ENCODE assay signal across 9 cellular contexts in genomic region chr4:40731792-40732245, GRCh38. TPM values are rescaled to one million over a fixed set of nuclear protein-coding genes. Genes with fewer than 3 reads are reported as not detected.
DNase-seq lines count a peak whose midpoint lies in the region; ATAC-seq, FAIRE-seq and TF ChIP-seq lines count a peak whose summit lies in the region.
"Had no signal": no experiment of that assay in that cellular context is flagged by ENCODE, and none has a peak within 500 bp of the region (broad histone marks: within the 10 kb centered on the region; RNA-seq: fewer than 3 reads in every experiment).

No MANE protein-coding gene starts in this region.

- ATAC-seq in SK-N-SH treated with all-trans-retinoic acid at 6 μM for 48 hours: no peak; the same call in 2 of the 3 replicates
- peak; percentile 80 for ATAC-seq in activated naive CD8-positive, alpha-beta T cell treated with anti-CD3 and anti-CD28 coated beads, Interleukin-2, amount 10 ng/mL, durations not matched to agents 7 days and 5 days (ENCODE audit: low read depth)
- peak; percentile 84 to 92 for ATAC-seq in natural killer cell treated with Interleukin-12 subunit alpha and Interleukin-12 subunit beta and Interleukin-15 and Interleukin-18, amount 100 ng/mL, for 72 hours
- ATAC-seq in GM19351 (IDR thresholded peaks at IDR 0.05; ENCODE audit: unreplicated experiment): no peak
- ATAC-seq in GM21723 (IDR thresholded peaks at IDR 0.05; ENCODE audit: unreplicated experiment): no peak
- ATAC-seq: A549 had no signal

- WGBS in SK-N-SH (ENCODE audit: low lambda C conversion rate): 55% methylated on average over 6 of the region's 6 CpGs

- no peaks in the 10 kb centered on the region for H3K27me3 ChIP-seq in SK-N-SH (ENCODE audit: insufficient read depth)

- H3K36me3 ChIP-seq in SK-N-SH (replicated peaks in 1 of 2; ENCODE audit: control insufficient read depth in 1 of 2, insufficient read depth in 2 of 2, low read length in 1 of 2): no peaks in the 10 kb centered on the region

- H3K36me3 Mint-ChIP-seq in activated naive CD8-positive, alpha-beta T cell treated with anti-CD3 and anti-CD28 coated beads, Interleukin-2, amount 10 ng/mL, durations not matched to agents 7 days and 5 days: no peaks in the 10 kb centered on the region
- H3K36me3 Mint-ChIP-seq in natural killer cell treated with Interleukin-12 subunit alpha and Interleukin-12 subunit beta and Interleukin-15 and Interleukin-18, amount 100 ng/mL, for 72 hours: no peaks in the 10 kb centered on the region

- H3K27ac ChIP-seq in SK-N-SH (ENCODE audit: low read depth in 2 of 2, low read length in 1 of 2): no peak overlapping the region
- H3K27ac ChIP-seq: A549 had no signal

- H3K4me3 Mint-ChIP-seq in activated naive CD8-positive, alpha-beta T cell treated with anti-CD3 and anti-CD28 coated beads, Interleukin-2, amount 10 ng/mL, durations not matched to agents 7 days and 5 days: peak overlapping the region; percentile 41
- peak overlapping the region; percentile 34 for H3K4me3 Mint-ChIP-seq in natural killer cell treated with Interleukin-12 subunit alpha and Interleukin-12 subunit beta and Interleukin-15 and Interleukin-18, amount 100 ng/mL, for 72 hours

- no peak overlapping the region for H2AFZ ChIP-seq in SK-N-SH (ENCODE audit: low read depth)

- H3K9ac ChIP-seq in SK-N-SH: no peak overlapping the region

- no peaks in the 10 kb centered on the region for H3K79me2 ChIP-seq in SK-N-SH (ENCODE audit: insufficient read depth)

- POLR2A ChIA-PET in SK-N-SH (lab: Yijun Ruan, JAX): no interaction called here
- POLR2A ChIA-PET in activated naive CD8-positive, alpha-beta T cell treated with anti-CD3 and anti-CD28 coated beads, Interleukin-2, amount 10 ng/mL, durations not matched to agents 7 days and 5 days (lab: Charles Lee): interaction anchor here (0.8 to 1.2 kb wide), 3 partner anchors 9 to 675 kb away, joined by 3 to 10 read pairs (median 4); partner anchors contain the start of gene N4BP2

- TF ChIP-seq EP300 in SK-N-SH (IDR thresholded peaks at IDR 0.05; ENCODE audit: borderline replicate concordance in 1 of 2, low read depth in 1 of 2, low read length in 1 of 2): no peak

- FAIRE-seq in urothelium cell line (lab: Jason Lieb, UNC): no peak
- FAIRE-seq: A549 had no signal

- peaks cover 7% of the 10 kb centered on the region for H3K27me3 Mint-ChIP-seq in activated naive CD8-positive, alpha-beta T cell treated with anti-CD3 and anti-CD28 coated beads, Interleukin-2, amount 10 ng/mL, durations not matched to agents 7 days and 5 days
- H3K27me3 Mint-ChIP-seq in natural killer cell treated with Interleukin-12 subunit alpha and Interleukin-12 subunit beta and Interleukin-15 and Interleukin-18, amount 100 ng/mL, for 72 hours: peaks cover 8 to 31% of the 10 kb centered on the region in 2 donors

- H3K4me2 ChIP-seq in SK-N-SH: no peak overlapping the region
- H3K4me2 ChIP-seq: A549 had no signal

- no peaks in the 10 kb centered on the region for H3K9me3 Mint-ChIP-seq in activated naive CD8-positive, alpha-beta T cell treated with anti-CD3 and anti-CD28 coated beads, Interleukin-2, amount 10 ng/mL, durations not matched to agents 7 days and 5 days
- no peaks in the 10 kb centered on the region for H3K9me3 Mint-ChIP-seq in natural killer cell treated with Interleukin-12 subunit alpha and Interleukin-12 subunit beta and Interleukin-15 and Interleukin-18, amount 100 ng/mL, for 72 hours

- peak overlapping the region; percentile 77 for H3K27ac Mint-ChIP-seq in activated naive CD8-positive, alpha-beta T cell treated with anti-CD3 and anti-CD28 coated beads, Interleukin-2, amount 10 ng/mL, durations not matched to agents 7 days and 5 days
- H3K27ac Mint-ChIP-seq in natural killer cell treated with Interleukin-12 subunit alpha and Interleukin-12 subunit beta and Interleukin-15 and Interleukin-18, amount 100 ng/mL, for 72 hours: peak overlapping the region; percentile 53 to 81

- no peaks in the 10 kb centered on the region for H3K9me3 ChIP-seq in SK-N-SH
- H3K9me3 ChIP-seq: A549 had no signal

- TF ChIP-seq CTCF in SK-N-SH (IDR thresholded peaks at IDR 0.05): no peak

- no peak for TF ChIP-seq RAD21 in SK-N-SH (IDR thresholded peaks at IDR 0.05; ENCODE audit: low read length)

- DNase-seq in SK-N-SH: peak; percentile 28
- peak; percentile 50 for DNase-seq in NCI-H187 treated with DMSO at 0.1 percent for 48 hours (lab: John Stamatoyannopoulos, UW)
- no peak for DNase-seq in activated naive CD8-positive, alpha-beta T cell treated with anti-CD3 and anti-CD28 coated beads, Interleukin-2, amount 10 ng/mL, durations not matched to agents 7 days and 5 days
- peak; percentile 71 for DNase-seq in natural killer cell treated with Interleukin-12 subunit alpha and Interleukin-12 subunit beta and Interleukin-15 and Interleukin-18, amount 100 ng/mL, for 72 hours (ENCODE audit: low spot score)
- no peak for DNase-seq in urothelium cell line (ENCODE audit: low spot score)

- H3F3A ChIP-seq in SK-N-SH (replicated peaks; ENCODE audit: insufficient read depth): no peaks in the 10 kb centered on the region

- no peaks in the 10 kb centered on the region for H3K9me2 ChIP-seq in SK-N-SH

- H3K4me1 Mint-ChIP-seq in activated naive CD8-positive, alpha-beta T cell treated with anti-CD3 and anti-CD28 coated beads, Interleukin-2, amount 10 ng/mL, durations not matched to agents 7 days and 5 days: peaks cover 31% of the 10 kb centered on the region
- H3K4me1 Mint-ChIP-seq in natural killer cell treated with Interleukin-12 subunit alpha and Interleukin-12 subunit beta and Interleukin-15 and Interleukin-18, amount 100 ng/mL, for 72 hours (ENCODE audit: low read depth in 2 of 2): peaks cover 17 to 22% of the 10 kb centered on the region in 2 donors

- H3K4me3 ChIP-seq in SK-N-SH (ENCODE audit: low read depth in 2 of 2, low read length in 1 of 2): peak overlapping the region in 1 of 2 experiments; percentile 24; a peak in 1 of 4 replicates
- H3K4me3 ChIP-seq: A549 had no signal

- H3K4me1 ChIP-seq in SK-N-SH (ENCODE audit: control insufficient read depth in 1 of 2, insufficient read depth in 2 of 2, low read depth in 1 of 2, low read length in 1 of 2): peaks cover 0 to 3% of the 10 kb centered on the region in 2 experiments; a peak in 1 of 4 replicates

- CTCF ChIA-PET in SK-N-SH (lab: Yijun Ruan, JAX): interaction anchor here (0.7 to 1.9 kb wide), 4 partner anchors 13 to 481 kb away, joined by 3 to 7 read pairs (median 6); no protein-coding TSS in a partner anchor

- no peaks in the 10 kb centered on the region for H4K20me1 ChIP-seq in SK-N-SH (ENCODE audit: insufficient read depth)

TF ChIP-seq in SK-N-SH, 30 proteins besides CTCF, POLR2A, EP300 and RAD21 (continues in another document):
- TF ChIP-seq NRF1 (IDR thresholded peaks at IDR 0.05; ENCODE audit: low read depth, low read length): no peak
- no peak for TF ChIP-seq FOSL2 (IDR thresholded peaks at IDR 0.05; ENCODE audit: borderline replicate concordance, low read depth)
- TF ChIP-seq GATA2 (CRISPR knock-in tag; IDR thresholded peaks at IDR 0.05): no peak
- no peak for TF ChIP-seq EZH2phosphoT487 (IDR thresholded peaks at IDR 0.05; ENCODE audit: borderline replicate concordance, low read depth)
- no peak for TF ChIP-seq CHD2 (IDR thresholded peaks at IDR 0.05; ENCODE audit: low read length, partially characterized antibody)
- no peak for TF ChIP-seq MXI1 (IDR thresholded peaks at IDR 0.05; ENCODE audit: low read depth, low read length)

TF ChIP-seq in SK-N-SH treated with all-trans-retinoic acid at 6 μM for 48 hours, 23 proteins besides CTCF, POLR2A, EP300 and RAD21:
- no peak for TF ChIP-seq PATZ1 (CRISPR knock-in tag; IDR thresholded peaks at IDR 0.05; ENCODE audit: borderline replicate concordance)
- TF ChIP-seq SNAI2 (CRISPR knock-in tag; IDR thresholded peaks at IDR 0.05): no peak
- TF ChIP-seq BACH2 (CRISPR knock-in tag; IDR thresholded peaks at IDR 0.05; ENCODE audit: borderline replicate concordance): no peak
- no peak for TF ChIP-seq GLIS3 (CRISPR knock-in tag; IDR thresholded peaks at IDR 0.05)
- no peak for TF ChIP-seq TOX (CRISPR knock-in tag; IDR thresholded peaks at IDR 0.05; ENCODE audit: borderline replicate concordance)
- TF ChIP-seq CSDC2 (CRISPR knock-in tag; IDR thresholded peaks at IDR 0.05): no peak
- no peak for TF ChIP-seq ZNF8 (CRISPR knock-in tag; IDR thresholded peaks at IDR 0.05)
- TF ChIP-seq ZNF565 (CRISPR knock-in tag; conservative IDR thresholded peaks at IDR 0.05; ENCODE audit: low read depth): no peak

RNA-seq across cellular contexts. Expression of gene NSUN7, which starts 17.9 kb away (rescaled TPM):
- polyA plus RNA-seq in SK-N-SH (2012; rRNA removed): 0.21 and 0.28 TPM in 2 replicates
- 0.36 and 0.37 TPM in 2 replicates for polyA plus RNA-seq in SK-N-SH (2012; cell fraction: cytosol; rRNA removed)
- 0.55 and 0.57 TPM in 2 replicates for polyA plus RNA-seq in SK-N-SH (2012; cell fraction: nucleus; rRNA removed)
- under 1 TPM; 0.25 to 0.34 TPM for total RNA-seq in activated naive CD8-positive, alpha-beta T cell treated with anti-CD3 and anti-CD28 coated beads, Interleukin-2, amount 10 ng/mL, durations not matched to agents 7 days and 5 days
- total RNA-seq in natural killer cell treated with Interleukin-12 subunit alpha and Interleukin-12 subunit beta and Interleukin-15 and Interleukin-18, amount 100 ng/mL, for 72 hours: under 1 TPM in 1 of 2 donors, not detected in 1; 0.12 TPM

Comparison
In these comparisons a context has a peak if more than half of its experiments do, and no peak if none do; other contexts are left out.
1. DNase-seq: peak in SK-N-SH (single experiment), NCI-H187 treated with DMSO at 0.1 percent for 48 hours (single experiment) and natural killer cell treated with Interleukin-12 subunit alpha and Interleukin-12 subunit beta and Interleukin-15 and Interleukin-18, amount 100 ng/mL, for 72 hours (single experiment); none in activated naive CD8-positive, alpha-beta T cell treated with anti-CD3 and anti-CD28 coated beads, Interleukin-2, amount 10 ng/mL, durations not matched to agents 7 days and 5 days (single experiment) and urothelium cell line (single experiment).
2. ATAC-seq: peak in activated naive CD8-positive, alpha-beta T cell treated with anti-CD3 and anti-CD28 coated beads, Interleukin-2, amount 10 ng/mL, durations not matched to agents 7 days and 5 days (single experiment) and natural killer cell treated with Interleukin-12 subunit alpha and Interleukin-12 subunit beta and Interleukin-15 and Interleukin-18, amount 100 ng/mL, for 72 hours (2 of 2); none in SK-N-SH treated with all-trans-retinoic acid at 6 μM for 48 hours (single experiment), GM19351 (single experiment) and GM21723 (single experiment).